Comparison of ENCODE assay signal across 11 cellular contexts in genomic region chr16:84607061-84607460, GRCh38. TPM values are rescaled to one million over a fixed set of nuclear protein-coding genes. Genes with fewer than 3 reads are reported as not detected.
DNase-seq lines count a peak whose midpoint lies in the region; ATAC-seq, FAIRE-seq and TF ChIP-seq lines count a peak whose summit lies in the region.
"Had no signal": no experiment of that assay in that cellular context is flagged by ENCODE, and none has a peak within 500 bp of the region (broad histone marks: within the 10 kb centered on the region; RNA-seq: fewer than 3 reads in every experiment).

No MANE protein-coding gene starts in this region.

- WGBS in small intestine, 3 donors: 93 to 94% (median 94%) methylated on average over 12 to 13 of the region's 13 CpGs

- in situ Hi-C loops in ACHN (cut with HindIII; ENCODE audit: low pct_ligation_motif_present, low pct_unique_long_range_greater_than_20kb, low sequenced_read_pairs): no loop called here

- peak overlapping the region; percentile 62 for H3K4me2 ChIP-seq in Karpas-422 (ENCODE audit: low read depth, low read length, poor library complexity, severe bottlenecking)

- H4K20me1 ChIP-seq in Karpas-422 (ENCODE audit: insufficient read depth, low read depth, low read length): peaks cover 8% of the 10 kb centered on the region; the same call in 1 of the 2 replicates

- no peak for DNase-seq in CD8-positive, alpha-beta T cell
- DNase-seq in Karpas-422 (no peak), caudate nucleus (lab: John Stamatoyannopoulos, UW) (no peak), small intestine (no peak), ACHN (no peak), HK-2 (ENCODE audit: unreplicated experiment) (no peak), pons (ENCODE audit: low spot score) (no peak)
- DNase-seq: foreskin keratinocyte, HFFc6, NCI-H774 had no signal

- no peaks in the 10 kb centered on the region for H3K9me2 ChIP-seq in Karpas-422 (replicated peaks; ENCODE audit: insufficient read depth, low read length)

- peaks cover 53% of the 10 kb centered on the region for H3K36me3 Mint-ChIP-seq in CD8-positive, alpha-beta T cell

- POLR2A ChIA-PET in CD8-positive, alpha-beta T cell (lab: Charles Lee): interaction anchor here (1.2 to 2.9 kb wide), 5 partner anchors 10 to 88 kb away, joined by 5 to 15 read pairs (median 10); no protein-coding TSS in a partner anchor

- no peak for ATAC-seq in CD8-positive, alpha-beta T cell
- ATAC-seq: foreskin keratinocyte had no signal

- intact Hi-C loops in CD8-positive, alpha-beta T cell (cut with DNase I, micrococcal nuclease): no loop called here

- H3K4me1 Mint-ChIP-seq in CD8-positive, alpha-beta T cell (ENCODE audit: low read depth): peaks cover 94% of the 10 kb centered on the region

- H3K9ac ChIP-seq in Karpas-422 (ENCODE audit: low read length): peak overlapping the region; percentile 58

- H3K27ac ChIP-seq in CD8-positive, alpha-beta T cell (ENCODE audit: low read depth, low read length): no peak overlapping the region
- H3K27ac ChIP-seq in Karpas-422 (ENCODE audit: low read length): peak overlapping the region; percentile 99
- H3K27ac ChIP-seq in caudate nucleus (ENCODE audit: low read depth, low read length): peak overlapping the region; percentile 77
- peak overlapping the region; percentile 37 to 73 for H3K27ac ChIP-seq in small intestine (ENCODE audit: low read depth in 1 of 2, low read length in 1 of 2)
- H3K27ac ChIP-seq: foreskin keratinocyte had no signal

- TF ChIP-seq CTCF in CD8-positive, alpha-beta T cell (IDR thresholded peaks at IDR 0.05): no peak

- H3K9me3 ChIP-seq in CD8-positive, alpha-beta T cell (ENCODE audit: low read length): no peaks in the 10 kb centered on the region
- no peaks in the 10 kb centered on the region for H3K9me3 ChIP-seq in Karpas-422 (ENCODE audit: low read length)
- H3K9me3 ChIP-seq in small intestine (ENCODE audit: control insufficient read depth, low read depth): no peaks in the 10 kb centered on the region

- H3K27me3 Mint-ChIP-seq in CD8-positive, alpha-beta T cell (ENCODE audit: low read depth): no peaks in the 10 kb centered on the region

- CTCF ChIA-PET in CD8-positive, alpha-beta T cell (lab: Charles Lee): interaction anchor here (0.8 to 2.6 kb wide), 4 partner anchors 9 to 101 kb away, joined by 3 to 9 read pairs (median 6); no protein-coding TSS in a partner anchor

- no peaks in the 10 kb centered on the region for H3K9me3 Mint-ChIP-seq in CD8-positive, alpha-beta T cell
- H3K9me3 Mint-ChIP-seq: HFFc6 had no signal

- no peak for FAIRE-seq in small intestine (lab: Jason Lieb, UNC)
- FAIRE-seq: astrocyte had no signal

- peaks cover 92% of the 10 kb centered on the region for H3K79me2 ChIP-seq in Karpas-422 (ENCODE audit: low read length)

- H3K27ac Mint-ChIP-seq in CD8-positive, alpha-beta T cell: peak overlapping the region; percentile 85

- H3K36me3 ChIP-seq in CD8-positive, alpha-beta T cell (ENCODE audit: insufficient read depth, low read length): no peaks in the 10 kb centered on the region
- H3K36me3 ChIP-seq in Karpas-422 (ENCODE audit: insufficient read depth, low read length) (peaks cover 38% of the 10 kb centered on the region), small intestine (ENCODE audit: control insufficient read depth in 2 of 2, insufficient read depth in 2 of 2, low read length in 2 of 2) (peaks cover 0 to 3% of the 10 kb centered on the region in 2 donors)

- H2AFZ ChIP-seq in Karpas-422 (ENCODE audit: low read length): no peak overlapping the region

- H3K4me3 Mint-ChIP-seq in CD8-positive, alpha-beta T cell: peak overlapping the region; percentile 49
- H3K4me3 Mint-ChIP-seq: HFFc6 had no signal

- H3K4me1 ChIP-seq in CD8-positive, alpha-beta T cell (ENCODE audit: insufficient read depth, low read length): peaks cover 94% of the 10 kb centered on the region
- H3K4me1 ChIP-seq in Karpas-422 (ENCODE audit: low read length) (peaks cover 85% of the 10 kb centered on the region), small intestine (ENCODE audit: control insufficient read depth in 2 of 2, insufficient read depth in 1 of 2, low read depth in 1 of 2, low read length in 1 of 2) (peaks cover 2 to 9% of the 10 kb centered on the region in 2 donors)

- no peak overlapping the region for H3K4me3 ChIP-seq in CD8-positive, alpha-beta T cell (ENCODE audit: low read depth, low read length)
- H3K4me3 ChIP-seq in Karpas-422 (ENCODE audit: low read length): peak overlapping the region; percentile 47
- no peak overlapping the region for H3K4me3 ChIP-seq in small intestine (ENCODE audit: low read depth in 1 of 2, low read length in 2 of 2)

- no peaks in the 10 kb centered on the region for H3K27me3 ChIP-seq in CD8-positive, alpha-beta T cell (ENCODE audit: insufficient read depth, low read length)
- no peaks in the 10 kb centered on the region for H3K27me3 ChIP-seq in Karpas-422 (ENCODE audit: low read length)
- no peaks in the 10 kb centered on the region for H3K27me3 ChIP-seq in small intestine (ENCODE audit: control insufficient read depth in 2 of 2, insufficient read depth in 2 of 2, low read length in 2 of 2)
- H3K27me3 ChIP-seq: foreskin keratinocyte had no signal

RNA-seq across cellular contexts. Expression of gene COTL1, which starts 10.8 kb away (rescaled TPM):
- 100 to 1,000 TPM; 194 to 199 TPM for total RNA-seq in CD8-positive, alpha-beta T cell
- 162 and 215 TPM in 2 replicates for total RNA-seq in Karpas-422 (2014; rRNA removed; shearing (Covaris generic); ENCODE audit: low replicate concordance)
- polyA plus RNA-seq in small intestine: 100 to 1,000 TPM in 2 of 3 donors, 10 to 100 TPM in 1; 87.2 to 166 (median 101) TPM

RNA-seq across cellular contexts. Expression of gene KLHL36, which starts 41.2 kb away (rescaled TPM):
- 10 to 100 TPM; 50.8 to 56.5 TPM for total RNA-seq in CD8-positive, alpha-beta T cell
- total RNA-seq in Karpas-422 (2014; rRNA removed; shearing (Covaris generic); ENCODE audit: low replicate concordance): 25.6 and 35.4 TPM in 2 replicates
- polyA plus RNA-seq in small intestine: 10 to 100 TPM; 12.7 to 21.7 (median 16.8) TPM
